Comparison of ENCODE assay signal across 8 cellular contexts in genomic region chr11:119741369-119742262, GRCh38. TPM values are rescaled to one million over a fixed set of nuclear protein-coding genes. Genes with fewer than 3 reads are reported as not detected.
DNase-seq lines count a peak whose midpoint lies in the region; ATAC-seq and TF ChIP-seq lines count a peak whose summit lies in the region.

No MANE protein-coding gene starts in this region.

- H3K9me2 ChIP-seq in PC-9 (ENCODE audit: insufficient read depth): no peaks in the 10 kb centered on the region

- H3K9me3 ChIP-seq in PC-9 (ENCODE audit: insufficient read depth, low read depth) (no peaks in the 10 kb centered on the region), cardiac muscle cell (ENCODE audit: low read depth) (no peaks in the 10 kb centered on the region), psoas muscle (no peaks in the 10 kb centered on the region)

- no peak overlapping the region for H3K4me2 ChIP-seq in PC-9

- H2AFZ ChIP-seq in PC-9: no peak overlapping the region

- peak; percentile 81 for TF ChIP-seq CTCF in PC-9 (conservative IDR thresholded peaks at IDR 0.05)
- peak; percentile 79 for TF ChIP-seq CTCF in cardiac muscle cell (IDR thresholded peaks at IDR 0.05; ENCODE audit: low read depth, low read length)
- TF ChIP-seq CTCF in psoas muscle (IDR thresholded peaks at IDR 0.05): peak; percentile 69

- CTCF ChIA-PET in PC-9 (lab: Charles Lee): no interaction called here
- CTCF ChIA-PET in activated naive CD4-positive, alpha-beta T cell treated with anti-CD3 and anti-CD28 coated beads for 36 hours (lab: Charles Lee): interaction anchor here (3.5 kb wide), 1 partner anchor 12 kb away, joined by 20 read pairs; the partner anchor contains the start of gene NECTIN1

- H3K4me1 ChIP-seq in PC-9 (replicated peaks; ENCODE audit: insufficient read depth): no peaks in the 10 kb centered on the region
- H3K4me1 ChIP-seq in cardiac muscle cell (ENCODE audit: low read depth): peaks cover 5% of the 10 kb centered on the region
- H3K4me1 ChIP-seq in psoas muscle: no peaks in the 10 kb centered on the region

- no TSS peak for BruUV-seq in PC-9 (replicated peaks; lab: Mats Ljungman, UMichigan)

- H3K27ac Mint-ChIP-seq in activated naive CD4-positive, alpha-beta T cell treated with anti-CD3 and anti-CD28 coated beads for 36 hours: no peak overlapping the region

- H4K20me1 ChIP-seq in PC-9 (ENCODE audit: insufficient read depth): no peaks in the 10 kb centered on the region; the same call in 1 of the 2 replicates

- H3K9me3 Mint-ChIP-seq in activated naive CD4-positive, alpha-beta T cell treated with anti-CD3 and anti-CD28 coated beads for 36 hours: no peaks in the 10 kb centered on the region

- peaks cover 63% of the 10 kb centered on the region for H3K27me3 ChIP-seq in PC-9 (ENCODE audit: insufficient read depth, low read depth)
- H3K27me3 ChIP-seq in cardiac muscle cell: no peaks in the 10 kb centered on the region
- peaks cover 0 to 48% (median 11%) of the 10 kb centered on the region in 3 donors for H3K27me3 ChIP-seq in psoas muscle (ENCODE audit: insufficient read depth in 3 of 3, low read length in 2 of 3)

- H3K27me3 Mint-ChIP-seq in activated naive CD4-positive, alpha-beta T cell treated with anti-CD3 and anti-CD28 coated beads for 36 hours (ENCODE audit: low read depth): peaks cover 39% of the 10 kb centered on the region

- peak overlapping the region; percentile 30 for H3K4me3 Mint-ChIP-seq in activated naive CD4-positive, alpha-beta T cell treated with anti-CD3 and anti-CD28 coated beads for 36 hours

- H3K4me1 Mint-ChIP-seq in activated naive CD4-positive, alpha-beta T cell treated with anti-CD3 and anti-CD28 coated beads for 36 hours (ENCODE audit: low read depth): peaks cover 11% of the 10 kb centered on the region

- H3K36me3 ChIP-seq in PC-9 (ENCODE audit: low read depth) (no peaks in the 10 kb centered on the region), cardiac muscle cell (no peaks in the 10 kb centered on the region), psoas muscle (ENCODE audit: insufficient read depth in 1 of 2, low read depth in 1 of 2) (no peaks in the 10 kb centered on the region)

- no peak overlapping the region for H3K27ac ChIP-seq in PC-9
- H3K27ac ChIP-seq in cardiac muscle cell: no peak overlapping the region
- no peak overlapping the region for H3K27ac ChIP-seq in psoas muscle

- H3K4me3 ChIP-seq in PC-9: no peak overlapping the region
- H3K4me3 ChIP-seq in cardiac muscle cell: peak overlapping the region; percentile 24
- no peak overlapping the region for H3K4me3 ChIP-seq in psoas muscle

- no peaks in the 10 kb centered on the region for H3F3A ChIP-seq in PC-9 (ENCODE audit: insufficient read depth, low read depth)

- H3K79me2 ChIP-seq in PC-9 (ENCODE audit: low read depth): no peaks in the 10 kb centered on the region

- H3K36me3 Mint-ChIP-seq in activated naive CD4-positive, alpha-beta T cell treated with anti-CD3 and anti-CD28 coated beads for 36 hours (ENCODE audit: low read depth): no peaks in the 10 kb centered on the region

- ATAC-seq in GM19372 (IDR thresholded peaks at IDR 0.05; ENCODE audit: low read depth, unreplicated experiment) (peak; percentile 67), psoas muscle (peak; percentile 50 to 83 (median 66)), GM19023 (IDR thresholded peaks at IDR 0.05; ENCODE audit: unreplicated experiment) (no peak)

- peak in 1 of 2 experiments; percentile 16 for DNase-seq in PC-9
- peak; percentile 64 for DNase-seq in activated naive CD4-positive, alpha-beta T cell treated with anti-CD3 and anti-CD28 coated beads for 36 hours
- peak; percentile 34 to 71 for DNase-seq in cardiac muscle cell (ENCODE audit: low read depth in 1 of 2, low spot score in 1 of 2)
- DNase-seq in psoas muscle: peak; percentile 41 to 64
- no peak for DNase-seq in NCI-H345 treated with DMSO at 0.1 percent for 48 hours (lab: John Stamatoyannopoulos, UW; ENCODE audit: unreplicated experiment)
- DNase-seq in DMS79 treated with DMSO at 0.1 percent for 48 hours (lab: John Stamatoyannopoulos, UW): no peak

- POLR2A ChIA-PET in PC-9 (lab: Charles Lee; ENCODE audit: unreplicated experiment): no interaction called here

- intact Hi-C loops in PC-9 (cut with micrococcal nuclease; ENCODE audit: unreplicated experiment): no loop called here
- intact Hi-C loops in activated naive CD4-positive, alpha-beta T cell treated with anti-CD3 and anti-CD28 coated beads for 36 hours (cut with micrococcal nuclease): loop anchor here (1.0 to 5.0 kb wide), 3 partner anchors 68 to 259 kb away; no protein-coding TSS in a partner anchor
- intact Hi-C loops in psoas muscle (cut with DNase I): no loop called here

- 14 to 17% (median 16%) methylated on average over 53 to 54 of the region's 54 CpGs for WGBS in psoas muscle, 3 donors

RNA-seq across cellular contexts. Expression of gene NECTIN1, which starts 12.6 kb away (rescaled TPM):
- 17.6 and 21.5 TPM in 2 replicates for total RNA-seq in PC-9 (2021)
- total RNA-seq in activated naive CD4-positive, alpha-beta T cell treated with anti-CD3 and anti-CD28 coated beads for 36 hours: 1 to 10 TPM; 2.0 to 2.5 TPM
- total RNA-seq in cardiac muscle cell: 9.1 and 11.8 TPM in 2 replicates
- 3.7 and 5.2 TPM in 2 replicates for polyA plus RNA-seq in cardiac muscle cell
- total RNA-seq in psoas muscle: 1 to 10 TPM; 1.6 to 2.2 (median 1.8) TPM
- 1 to 10 TPM in 1 of 3 donors, under 1 TPM in 2; 0.42 to 3.5 (median 0.91) TPM for polyA plus RNA-seq in psoas muscle

Comparison
In these comparisons a context has a peak if more than half of its experiments do, and no peak if none do; other contexts are left out.
1. DNase-seq: peak in activated naive CD4-positive, alpha-beta T cell treated with anti-CD3 and anti-CD28 coated beads for 36 hours (single experiment), cardiac muscle cell (2 of 2) and psoas muscle (2 of 2); none in NCI-H345 treated with DMSO at 0.1 percent for 48 hours (single experiment) and DMS79 treated with DMSO at 0.1 percent for 48 hours (single experiment).
2. Peak in every context shown above with its lines, with median percentiles within 50 percentile points of each other: CTCF ChIP-seq.